In genomic region chr11:91272089-91272488, GRCh38 we compare ENCODE assay signal across 16 cellular contexts.
DNase-seq lines count a peak whose midpoint lies in the region; TF ChIP-seq lines count a peak whose summit lies in the region.
"Had no signal": no experiment of that assay in that cellular context is flagged by ENCODE, and none has a peak within 500 bp of the region (broad histone marks: within the 10 kb centered on the region; RNA-seq: fewer than 3 reads in every experiment).

No MANE protein-coding gene starts in this region.

- no peaks in the 10 kb centered on the region for H3K4me1 ChIP-seq in colonic mucosa
- H3K4me1 ChIP-seq: BLaER1 treated with 17β-estradiol and CSF1 and Interleukin-3, amounts not matched to agents 10 nM and 100 nM had no signal

- no peaks in the 10 kb centered on the region for H3K36me3 ChIP-seq in colonic mucosa
- H3K36me3 ChIP-seq: BLaER1 treated with 17β-estradiol and CSF1 and Interleukin-3, amounts not matched to agents 10 nM and 100 nM had no signal

- H3K4me3 ChIP-seq in colonic mucosa = no peak overlapping the region
- H3K4me3 ChIP-seq: BLaER1 treated with 17β-estradiol and CSF1 and Interleukin-3, amounts not matched to agents 10 nM and 100 nM had no signal

- DNase-seq in NCI-H446 (lab: John Stamatoyannopoulos, UW) (peak; percentile 11 to 19), NCI-H446 treated with DMSO at 0.1 percent for 48 hours (lab: John Stamatoyannopoulos, UW) (no peak), NCI-H1105 treated with DMSO at 0.1 percent for 48 hours (lab: John Stamatoyannopoulos, UW) (peak; percentile 70), SK-N-DZ (ENCODE audit: low spot score) (peak; percentile 45), SHP77 (lab: John Stamatoyannopoulos, UW) (no peak), colonic mucosa (no peak), EL (no peak)
- DNase-seq: CD4-positive, alpha-beta T cell; CD8-positive, alpha-beta memory T cell; DMS 273 treated with DMSO at 0.1 percent for 48 hours; DMS79; GF-D8; H7; HCEC 1CT had no signal

- no peak overlapping the region for H3K27ac ChIP-seq in colonic mucosa
- H3K27ac ChIP-seq: 22Rv1; BLaER1 treated with 17β-estradiol and CSF1 and Interleukin-3, amounts not matched to agents 10 nM and 100 nM had no signal

- intact Hi-C loops in colonic mucosa (cut with DNase I) = no loop called here

- no peak overlapping the region for H3K9ac ChIP-seq in colonic mucosa (ENCODE audit: low read depth in 2 of 2, low read length in 2 of 2)
- H3K9ac ChIP-seq: BLaER1 treated with 17β-estradiol and CSF1 and Interleukin-3, amounts not matched to agents 10 nM and 100 nM had no signal

- H3K9me3 ChIP-seq in colonic mucosa = no peaks in the 10 kb centered on the region

- H3K27me3 ChIP-seq in colonic mucosa = no peaks in the 10 kb centered on the region
- H3K27me3 ChIP-seq: BLaER1 treated with 17β-estradiol and CSF1 and Interleukin-3, amounts not matched to agents 10 nM and 100 nM had no signal

- no peak for TF ChIP-seq CTCF in colonic mucosa (IDR thresholded peaks at IDR 0.05)

Comparison
In these comparisons a context has a peak if more than half of its experiments do, and no peak if none do; other contexts are left out.
1. DNase-seq: peak in NCI-H446 (2 of 2), NCI-H1105 treated with DMSO at 0.1 percent for 48 hours (single experiment) and SK-N-DZ (single experiment); none in NCI-H446 treated with DMSO at 0.1 percent for 48 hours (single experiment), SHP77 (0 of 2), colonic mucosa (single experiment) and EL (single experiment).